Comparison of ENCODE assay signal across 24 cellular contexts in genomic region chr7:40498933-40499332, GRCh38.
"Had no signal": no experiment of that assay in that cellular context is flagged by ENCODE, and none has a peak within 500 bp of the region (broad histone marks: within the 10 kb centered on the region; RNA-seq: fewer than 3 reads in every experiment).

No MANE protein-coding gene starts in this region.

- H3K4me1 Mint-ChIP-seq: naive thymus-derived CD4-positive, alpha-beta T cell; nephron progenitor cell; stimulated activated effector memory CD8-positive, alpha-beta T cell treated with anti-CD3 and anti-CD28 coated beads, Interleukin-12 subunit alpha, Interleukin-12 subunit beta, amount 100 ng/mL, for 72 hours had no signal

- H3K4me3 Mint-ChIP-seq: effector memory CD8-positive, alpha-beta T cell; naive thymus-derived CD4-positive, alpha-beta T cell; nephron progenitor cell; stimulated activated effector memory CD8-positive, alpha-beta T cell treated with anti-CD3 and anti-CD28 coated beads, Interleukin-12 subunit alpha, Interleukin-12 subunit beta, amount 100 ng/mL, for 72 hours had no signal

- H3K27ac Mint-ChIP-seq: effector memory CD8-positive, alpha-beta T cell; naive thymus-derived CD4-positive, alpha-beta T cell; nephron progenitor cell; stimulated activated effector memory CD8-positive, alpha-beta T cell treated with anti-CD3 and anti-CD28 coated beads, Interleukin-12 subunit alpha, Interleukin-12 subunit beta, amount 100 ng/mL, for 72 hours had no signal

- H3K36me3 Mint-ChIP-seq: stimulated activated effector memory CD8-positive, alpha-beta T cell treated with anti-CD3 and anti-CD28 coated beads, Interleukin-12 subunit alpha, Interleukin-12 subunit beta, amount 100 ng/mL, for 72 hours had no signal

- H3K36me3 ChIP-seq: gastroesophageal sphincter, heart left ventricle, left lung, pancreas, stomach, thyroid gland, vagina had no signal

- H3K27me3 Mint-ChIP-seq: effector memory CD8-positive, alpha-beta T cell; naive thymus-derived CD4-positive, alpha-beta T cell had no signal

- H3K4me2 ChIP-seq: hepatocyte had no signal

- H3K4me1 ChIP-seq: gastroesophageal sphincter, heart left ventricle, left lung, pancreas, stomach, thyroid gland, vagina had no signal

- H3K27me3 ChIP-seq: foreskin keratinocyte, gastroesophageal sphincter, heart left ventricle, hepatocyte, left lung, pancreas, stomach, thyroid gland, vagina had no signal

- H2AFZ ChIP-seq: hepatocyte had no signal

- ATAC-seq: effector memory CD8-positive, alpha-beta T cell; foreskin keratinocyte; gastroesophageal sphincter; heart left ventricle; left cardiac atrium; left lung; naive thymus-derived CD4-positive, alpha-beta T cell; pancreas; sciatic nerve; stimulated activated effector memory CD8-positive, alpha-beta T cell treated with anti-CD3 and anti-CD28 coated beads, Interleukin-12 subunit alpha, Interleukin-12 subunit beta, amount 100 ng/mL, for 72 hours had no signal

- H3K4me3 ChIP-seq: gastroesophageal sphincter, heart left ventricle, hepatocyte, left lung, pancreas, stomach, thyroid gland, vagina had no signal

- DNase-seq: cortex of kidney; effector memory CD8-positive, alpha-beta T cell; erythroblast; foreskin keratinocyte; left cardiac atrium; left lung; mesenchymal stem cell; midbrain; naive thymus-derived CD4-positive, alpha-beta T cell; nephron progenitor cell; occipital lobe; pancreas; stimulated activated CD4-positive, alpha-beta T cell treated with anti-CD3 and anti-CD28 coated beads, Interleukin-2, amount 100 ng/mL, for 24 hours; stimulated activated CD4-positive, alpha-beta T cell treated with anti-CD3 and anti-CD28 coated beads, Interleukin-4, amount 100 ng/mL, for 24 hours; stimulated activated naive CD4-positive, alpha-beta T cell treated with Interleukin-2 at 50 U/mL for 16 hours; stomach; thyroid gland; trophoblast cell had no signal

- H3K9me3 Mint-ChIP-seq: nephron progenitor cell; stimulated activated effector memory CD8-positive, alpha-beta T cell treated with anti-CD3 and anti-CD28 coated beads, Interleukin-12 subunit alpha, Interleukin-12 subunit beta, amount 100 ng/mL, for 72 hours had no signal

- H3K27ac ChIP-seq: foreskin keratinocyte, gastroesophageal sphincter, heart left ventricle, hepatocyte, left lung, pancreas, stomach, thyroid gland, vagina had no signal

- H3K9me3 ChIP-seq: gastroesophageal sphincter, heart left ventricle, left lung, pancreas, stomach, thyroid gland, vagina had no signal
